ENCODE assay signal across 1 cellular context in the genomic region with DNA sequence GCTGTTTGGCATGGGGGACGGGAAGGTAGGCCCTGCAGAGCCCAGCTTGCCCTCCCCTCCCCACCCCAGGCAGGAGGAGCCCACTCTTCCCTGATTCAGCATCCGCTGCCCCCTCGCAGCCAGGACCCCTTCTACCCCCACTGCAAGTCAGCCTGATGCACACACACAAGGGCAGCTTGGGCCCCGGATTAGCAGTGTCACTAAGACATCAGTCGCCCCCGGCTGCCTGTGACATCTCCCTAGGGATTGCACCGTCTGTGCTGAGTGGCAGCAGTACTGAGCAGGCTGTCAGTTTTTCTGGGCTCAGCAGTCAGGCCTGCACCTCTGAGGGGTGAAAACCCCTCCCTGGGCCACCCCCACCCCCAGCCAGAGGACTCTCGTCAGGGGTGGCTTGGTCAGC.
TF ChIP-seq lines count a peak whose summit lies in the region.

No MANE protein-coding gene starts in this region.

TF ChIP-seq in GM23338, 12 proteins besides CTCF, POLR2A, EP300 and RAD21 (continued from another document):
- TF ChIP-seq, protein P1, sequence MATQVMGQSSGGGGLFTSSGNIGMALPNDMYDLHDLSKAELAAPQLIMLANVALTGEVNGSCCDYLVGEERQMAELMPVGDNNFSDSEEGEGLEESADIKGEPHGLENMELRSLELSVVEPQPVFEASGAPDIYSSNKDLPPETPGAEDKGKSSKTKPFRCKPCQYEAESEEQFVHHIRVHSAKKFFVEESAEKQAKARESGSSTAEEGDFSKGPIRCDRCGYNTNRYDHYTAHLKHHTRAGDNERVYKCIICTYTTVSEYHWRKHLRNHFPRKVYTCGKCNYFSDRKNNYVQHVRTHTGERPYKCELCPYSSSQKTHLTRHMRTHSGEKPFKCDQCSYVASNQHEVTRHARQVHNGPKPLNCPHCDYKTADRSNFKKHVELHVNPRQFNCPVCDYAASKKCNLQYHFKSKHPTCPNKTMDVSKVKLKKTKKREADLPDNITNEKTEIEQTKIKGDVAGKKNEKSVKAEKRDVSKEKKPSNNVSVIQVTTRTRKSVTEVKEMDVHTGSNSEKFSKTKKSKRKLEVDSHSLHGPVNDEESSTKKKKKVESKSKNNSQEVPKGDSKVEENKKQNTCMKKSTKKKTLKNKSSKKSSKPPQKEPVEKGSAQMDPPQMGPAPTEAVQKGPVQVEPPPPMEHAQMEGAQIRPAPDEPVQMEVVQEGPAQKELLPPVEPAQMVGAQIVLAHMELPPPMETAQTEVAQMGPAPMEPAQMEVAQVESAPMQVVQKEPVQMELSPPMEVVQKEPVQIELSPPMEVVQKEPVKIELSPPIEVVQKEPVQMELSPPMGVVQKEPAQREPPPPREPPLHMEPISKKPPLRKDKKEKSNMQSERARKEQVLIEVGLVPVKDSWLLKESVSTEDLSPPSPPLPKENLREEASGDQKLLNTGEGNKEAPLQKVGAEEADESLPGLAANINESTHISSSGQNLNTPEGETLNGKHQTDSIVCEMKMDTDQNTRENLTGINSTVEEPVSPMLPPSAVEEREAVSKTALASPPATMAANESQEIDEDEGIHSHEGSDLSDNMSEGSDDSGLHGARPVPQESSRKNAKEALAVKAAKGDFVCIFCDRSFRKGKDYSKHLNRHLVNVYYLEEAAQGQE (IDR thresholded peaks at IDR 0.05; ENCODE audit: unreplicated experiment) = no peak
- no peak for TF ChIP-seq ZNF331 (CRISPR knock-in tag; IDR thresholded peaks at IDR 0.05; ENCODE audit: low read depth)
- no peak for TF ChIP-seq ZNF114 (CRISPR knock-in tag; IDR thresholded peaks at IDR 0.05)
- TF ChIP-seq STAT1 (IDR thresholded peaks at IDR 0.05; ENCODE audit: unreplicated experiment) = no peak
- TF ChIP-seq NANOG (IDR thresholded peaks at IDR 0.05; ENCODE audit: borderline replicate concordance) = no peak
- TF ChIP-seq, protein P2, sequence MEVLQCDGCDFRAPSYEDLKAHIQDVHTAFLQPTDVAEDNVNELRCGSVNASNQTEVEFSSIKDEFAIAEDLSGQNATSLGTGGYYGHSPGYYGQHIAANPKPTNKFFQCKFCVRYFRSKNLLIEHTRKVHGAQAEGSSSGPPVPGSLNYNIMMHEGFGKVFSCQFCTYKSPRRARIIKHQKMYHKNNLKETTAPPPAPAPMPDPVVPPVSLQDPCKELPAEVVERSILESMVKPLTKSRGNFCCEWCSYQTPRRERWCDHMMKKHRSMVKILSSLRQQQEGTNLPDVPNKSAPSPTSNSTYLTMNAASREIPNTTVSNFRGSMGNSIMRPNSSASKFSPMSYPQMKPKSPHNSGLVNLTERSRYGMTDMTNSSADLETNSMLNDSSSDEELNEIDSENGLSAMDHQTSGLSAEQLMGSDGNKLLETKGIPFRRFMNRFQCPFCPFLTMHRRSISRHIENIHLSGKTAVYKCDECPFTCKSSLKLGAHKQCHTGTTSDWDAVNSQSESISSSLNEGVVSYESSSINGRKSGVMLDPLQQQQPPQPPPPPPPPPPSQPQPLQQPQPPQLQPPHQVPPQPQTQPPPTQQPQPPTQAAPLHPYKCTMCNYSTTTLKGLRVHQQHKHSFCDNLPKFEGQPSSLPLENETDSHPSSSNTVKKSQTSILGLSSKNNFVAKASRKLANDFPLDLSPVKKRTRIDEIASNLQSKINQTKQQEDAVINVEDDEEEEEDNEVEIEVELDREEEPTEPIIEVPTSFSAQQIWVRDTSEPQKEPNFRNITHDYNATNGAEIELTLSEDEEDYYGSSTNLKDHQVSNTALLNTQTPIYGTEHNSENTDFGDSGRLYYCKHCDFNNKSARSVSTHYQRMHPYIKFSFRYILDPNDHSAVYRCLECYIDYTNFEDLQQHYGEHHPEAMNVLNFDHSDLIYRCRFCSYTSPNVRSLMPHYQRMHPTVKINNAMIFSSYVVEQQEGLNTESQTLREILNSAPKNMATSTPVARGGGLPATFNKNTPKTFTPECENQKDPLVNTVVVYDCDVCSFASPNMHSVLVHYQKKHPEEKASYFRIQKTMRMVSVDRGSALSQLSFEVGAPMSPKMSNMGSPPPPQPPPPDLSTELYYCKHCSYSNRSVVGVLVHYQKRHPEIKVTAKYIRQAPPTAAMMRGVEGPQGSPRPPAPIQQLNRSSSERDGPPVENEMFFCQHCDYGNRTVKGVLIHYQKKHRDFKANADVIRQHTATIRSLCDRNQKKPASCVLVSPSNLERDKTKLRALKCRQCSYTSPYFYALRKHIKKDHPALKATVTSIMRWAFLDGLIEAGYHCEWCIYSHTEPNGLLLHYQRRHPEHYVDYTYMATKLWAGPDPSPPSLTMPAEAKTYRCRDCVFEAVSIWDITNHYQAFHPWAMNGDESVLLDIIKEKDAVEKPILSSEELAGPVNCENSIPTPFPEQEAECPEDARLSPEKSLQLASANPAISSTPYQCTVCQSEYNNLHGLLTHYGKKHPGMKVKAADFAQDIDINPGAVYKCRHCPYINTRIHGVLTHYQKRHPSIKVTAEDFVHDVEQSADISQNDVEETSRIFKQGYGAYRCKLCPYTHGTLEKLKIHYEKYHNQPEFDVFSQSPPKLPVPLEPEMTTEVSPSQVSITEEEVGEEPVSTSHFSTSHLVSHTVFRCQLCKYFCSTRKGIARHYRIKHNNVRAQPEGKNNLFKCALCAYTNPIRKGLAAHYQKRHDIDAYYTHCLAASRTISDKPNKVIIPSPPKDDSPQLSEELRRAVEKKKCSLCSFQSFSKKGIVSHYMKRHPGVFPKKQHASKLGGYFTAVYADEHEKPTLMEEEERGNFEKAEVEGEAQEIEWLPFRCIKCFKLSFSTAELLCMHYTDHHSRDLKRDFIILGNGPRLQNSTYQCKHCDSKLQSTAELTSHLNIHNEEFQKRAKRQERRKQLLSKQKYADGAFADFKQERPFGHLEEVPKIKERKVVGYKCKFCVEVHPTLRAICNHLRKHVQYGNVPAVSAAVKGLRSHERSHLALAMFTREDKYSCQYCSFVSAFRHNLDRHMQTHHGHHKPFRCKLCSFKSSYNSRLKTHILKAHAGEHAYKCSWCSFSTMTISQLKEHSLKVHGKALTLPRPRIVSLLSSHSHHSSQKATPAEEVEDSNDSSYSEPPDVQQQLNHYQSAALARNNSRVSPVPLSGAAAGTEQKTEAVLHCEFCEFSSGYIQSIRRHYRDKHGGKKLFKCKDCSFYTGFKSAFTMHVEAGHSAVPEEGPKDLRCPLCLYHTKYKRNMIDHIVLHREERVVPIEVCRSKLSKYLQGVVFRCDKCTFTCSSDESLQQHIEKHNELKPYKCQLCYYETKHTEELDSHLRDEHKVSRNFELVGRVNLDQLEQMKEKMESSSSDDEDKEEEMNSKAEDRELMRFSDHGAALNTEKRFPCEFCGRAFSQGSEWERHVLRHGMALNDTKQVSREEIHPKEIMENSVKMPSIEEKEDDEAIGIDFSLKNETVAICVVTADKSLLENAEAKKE (CRISPR knock-in tag; IDR thresholded peaks at IDR 0.05) = no peak
- TF ChIP-seq JUNB (IDR thresholded peaks at IDR 0.05; ENCODE audit: unreplicated experiment) = no peak
TF ChIP-seq in GM23338: peak in this region for 0.
